ENCODE assay signal across 24 cellular contexts in the genomic region with DNA sequence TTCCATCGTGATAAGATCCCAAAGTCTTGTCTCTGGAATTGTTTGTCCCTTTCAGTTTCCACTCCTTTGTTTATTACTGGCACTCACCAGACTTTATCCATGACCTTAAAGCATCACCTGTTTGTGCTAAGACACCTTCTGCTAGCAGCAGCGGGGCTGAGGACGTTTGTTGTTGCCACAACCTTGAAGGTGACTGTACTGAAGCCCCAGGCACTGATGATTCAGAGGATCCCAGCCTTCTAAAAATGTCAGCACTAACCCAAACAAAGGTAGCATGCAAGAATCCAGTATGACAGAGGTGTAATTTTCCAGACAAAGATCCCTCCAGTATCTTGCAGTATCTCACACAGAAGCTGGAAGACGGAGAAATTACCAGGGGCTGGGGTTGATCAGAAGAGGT. TPM values are rescaled to one million over a fixed set of nuclear protein-coding genes. Genes with fewer than 3 reads are reported as not detected.
"Had no signal": no experiment of that assay in that cellular context is flagged by ENCODE, and none has a peak within 500 bp of the region (broad histone marks: within the 10 kb centered on the region; RNA-seq: fewer than 3 reads in every experiment).

No MANE protein-coding gene starts in this region.

- H3K4me3 ChIP-seq: esophagus muscularis mucosa, hepatocyte, mucosa of descending colon, stomach, thoracic aorta, transverse colon had no signal

- H3K9me3 ChIP-seq: esophagus muscularis mucosa, mucosa of descending colon, neutrophil, stomach, thoracic aorta, transverse colon had no signal

- H3K27ac ChIP-seq: epithelial cell of prostate, esophagus muscularis mucosa, hepatocyte, neutrophil, stomach, thoracic aorta, transverse colon had no signal

- FAIRE-seq: endometrium had no signal

- H2AFZ ChIP-seq: hepatocyte had no signal

- H3K4me2 ChIP-seq: hepatocyte had no signal

- H3K4me1 ChIP-seq: esophagus muscularis mucosa, stomach, transverse colon had no signal

- H3K36me3 ChIP-seq: esophagus muscularis mucosa, neutrophil, stomach, thoracic aorta, transverse colon had no signal

- H3K79me2 ChIP-seq: hepatocyte had no signal

- DNase-seq: effector memory CD4-positive, alpha-beta T cell; head of caudate nucleus; kidney glomerular epithelial cell; mucosa of descending colon; naive thymus-derived CD8-positive, alpha-beta T cell; posterior cingulate gyrus; stimulated activated CD4-positive, alpha-beta T cell treated with anti-CD3 and anti-CD28 coated beads, Interleukin-12 subunit alpha, Interleukin-12 subunit beta, amount 100 ng/mL, for 4 hours; stimulated activated naive CD4-positive, alpha-beta T cell; stomach; substantia nigra; transverse colon had no signal

- H3K4me3 Mint-ChIP-seq: naive thymus-derived CD8-positive, alpha-beta T cell had no signal

- H3K27me3 ChIP-seq: esophagus muscularis mucosa, hepatocyte, neutrophil, stomach had no signal

- H3K36me3 Mint-ChIP-seq: naive thymus-derived CD8-positive, alpha-beta T cell had no signal

- ATAC-seq: mucosa of descending colon; naive thymus-derived CD8-positive, alpha-beta T cell; sciatic nerve had no signal

RNA-seq across cellular contexts. Expression of a gene that starts 35.6 kb away (rescaled TPM):
- total RNA-seq: esophagus muscularis mucosa; liver; lung microvascular endothelial cell; mucosa of descending colon; naive thymus-derived CD8-positive, alpha-beta T cell; osteoblast; pulmonary artery endothelial cell; sciatic nerve; skeletal muscle tissue; stomach; thoracic aorta; transverse colon had no signal
- polyA plus RNA-seq: hepatocyte; naive thymus-derived CD8-positive, alpha-beta T cell; neural cell had no signal
